ENCODE assay signal across 1 cellular context in the genomic region with DNA sequence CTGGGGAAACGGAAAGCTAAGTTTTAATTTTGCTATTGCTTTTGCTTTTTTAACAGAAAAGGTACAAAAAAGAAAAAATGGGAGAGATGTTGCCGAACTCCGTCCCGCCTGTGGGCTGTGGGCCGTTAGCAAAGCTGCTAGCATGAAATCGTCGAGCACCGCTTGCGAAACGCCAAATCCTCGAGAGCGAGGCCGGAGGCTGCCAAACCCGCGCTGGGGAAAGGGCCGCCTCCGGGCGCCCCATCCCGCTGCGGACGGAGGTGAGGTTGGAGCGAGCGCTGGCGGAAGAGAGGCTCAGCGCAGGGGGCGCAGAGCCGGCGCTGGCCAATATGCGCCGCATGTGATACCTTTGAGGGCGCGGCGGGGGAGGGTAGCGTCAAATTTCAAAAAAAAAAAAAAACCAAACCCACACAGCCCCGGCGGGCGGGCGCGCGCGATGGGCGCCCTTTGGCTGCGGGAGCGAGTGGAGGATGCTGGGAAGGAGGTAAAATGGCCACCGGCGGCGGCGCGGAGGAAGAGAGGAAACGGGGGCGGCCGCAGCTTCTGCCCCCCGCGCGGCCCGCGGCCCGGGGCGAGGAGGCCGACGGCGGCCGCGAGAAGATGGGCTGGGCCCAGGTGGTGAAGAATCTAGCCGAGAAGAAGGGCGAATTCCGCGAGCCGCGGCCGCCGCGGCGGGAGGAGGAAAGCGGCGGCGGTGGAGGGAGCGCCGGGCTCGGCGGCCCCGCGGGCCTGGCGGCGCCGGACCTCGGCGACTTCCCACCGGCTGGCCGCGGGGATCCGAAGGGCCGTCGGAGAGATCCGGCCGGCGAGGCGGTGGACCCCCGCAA.
A peak's percentile ranks its signal among the peaks of the same experiment; 100 is the strongest.
TF ChIP-seq lines count a peak whose summit lies in the region.

A gene with protein sequence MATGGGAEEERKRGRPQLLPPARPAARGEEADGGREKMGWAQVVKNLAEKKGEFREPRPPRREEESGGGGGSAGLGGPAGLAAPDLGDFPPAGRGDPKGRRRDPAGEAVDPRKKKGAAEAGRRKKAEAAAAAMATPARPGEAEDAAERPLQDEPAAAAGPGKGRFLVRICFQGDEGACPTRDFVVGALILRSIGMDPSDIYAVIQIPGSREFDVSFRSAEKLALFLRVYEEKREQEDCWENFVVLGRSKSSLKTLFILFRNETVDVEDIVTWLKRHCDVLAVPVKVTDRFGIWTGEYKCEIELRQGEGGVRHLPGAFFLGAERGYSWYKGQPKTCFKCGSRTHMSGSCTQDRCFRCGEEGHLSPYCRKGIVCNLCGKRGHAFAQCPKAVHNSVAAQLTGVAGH (plus strand): TSS at position 473 of the 827 bp plus-strand sequence. CDS start 17 bp downstream, at position 490.

TF ChIP-seq in GM23338, 12 proteins besides CTCF, POLR2A, EP300 and RAD21:
- TF ChIP-seq, protein P1, sequence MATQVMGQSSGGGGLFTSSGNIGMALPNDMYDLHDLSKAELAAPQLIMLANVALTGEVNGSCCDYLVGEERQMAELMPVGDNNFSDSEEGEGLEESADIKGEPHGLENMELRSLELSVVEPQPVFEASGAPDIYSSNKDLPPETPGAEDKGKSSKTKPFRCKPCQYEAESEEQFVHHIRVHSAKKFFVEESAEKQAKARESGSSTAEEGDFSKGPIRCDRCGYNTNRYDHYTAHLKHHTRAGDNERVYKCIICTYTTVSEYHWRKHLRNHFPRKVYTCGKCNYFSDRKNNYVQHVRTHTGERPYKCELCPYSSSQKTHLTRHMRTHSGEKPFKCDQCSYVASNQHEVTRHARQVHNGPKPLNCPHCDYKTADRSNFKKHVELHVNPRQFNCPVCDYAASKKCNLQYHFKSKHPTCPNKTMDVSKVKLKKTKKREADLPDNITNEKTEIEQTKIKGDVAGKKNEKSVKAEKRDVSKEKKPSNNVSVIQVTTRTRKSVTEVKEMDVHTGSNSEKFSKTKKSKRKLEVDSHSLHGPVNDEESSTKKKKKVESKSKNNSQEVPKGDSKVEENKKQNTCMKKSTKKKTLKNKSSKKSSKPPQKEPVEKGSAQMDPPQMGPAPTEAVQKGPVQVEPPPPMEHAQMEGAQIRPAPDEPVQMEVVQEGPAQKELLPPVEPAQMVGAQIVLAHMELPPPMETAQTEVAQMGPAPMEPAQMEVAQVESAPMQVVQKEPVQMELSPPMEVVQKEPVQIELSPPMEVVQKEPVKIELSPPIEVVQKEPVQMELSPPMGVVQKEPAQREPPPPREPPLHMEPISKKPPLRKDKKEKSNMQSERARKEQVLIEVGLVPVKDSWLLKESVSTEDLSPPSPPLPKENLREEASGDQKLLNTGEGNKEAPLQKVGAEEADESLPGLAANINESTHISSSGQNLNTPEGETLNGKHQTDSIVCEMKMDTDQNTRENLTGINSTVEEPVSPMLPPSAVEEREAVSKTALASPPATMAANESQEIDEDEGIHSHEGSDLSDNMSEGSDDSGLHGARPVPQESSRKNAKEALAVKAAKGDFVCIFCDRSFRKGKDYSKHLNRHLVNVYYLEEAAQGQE (IDR thresholded peaks at IDR 0.05; ENCODE audit: unreplicated experiment) = no peak
- peak; percentile 65 for TF ChIP-seq CREB1 (CRISPR knock-in tag; IDR thresholded peaks at IDR 0.05; ENCODE audit: low read depth)
- no peak for TF ChIP-seq JUNB (IDR thresholded peaks at IDR 0.05; ENCODE audit: unreplicated experiment)
- peak; percentile 63; the same call in 1 of the 2 replicates for TF ChIP-seq POLR2AphosphoS5 (IDR thresholded peaks at IDR 0.05; ENCODE audit: low read depth)
